ENCODE assay signal across 36 cellular contexts in genomic region chr22:30488121-30488520, GRCh38. TPM values are rescaled to one million over a fixed set of nuclear protein-coding genes. Genes with fewer than 3 reads are reported as not detected.
"Had no signal": no experiment of that assay in that cellular context is flagged by ENCODE, and none has a peak within 500 bp of the region (broad histone marks: within the 10 kb centered on the region; RNA-seq: fewer than 3 reads in every experiment).

No MANE protein-coding gene starts in this region.

- H3K9me3 Mint-ChIP-seq: activated T-cell treated with anti-CD3 and anti-CD28 coated beads, Interleukin-2, amount 50 U/mL, for 4 hours; activated T-helper 17 cell treated with anti-CD3 and anti-CD28 coated beads, Interleukin-2, amount 50 U/mL, for 72 hours; effector memory CD8-positive, alpha-beta T cell; nephron had no signal

- H3K9me3 ChIP-seq: gastroesophageal sphincter, left ventricle myocardium inferior, ovary, right lobe of liver, testis, transverse colon had no signal

- H3K27me3 ChIP-seq: hepatocyte, ovary, right lobe of liver, testis, transverse colon had no signal

- H3K27ac ChIP-seq: gastroesophageal sphincter, hepatocyte, left ventricle myocardium inferior, ovary, right lobe of liver, testis, transverse colon, WERI-Rb-1 had no signal

- H3K36me3 ChIP-seq: gastroesophageal sphincter, left ventricle myocardium inferior, ovary, transverse colon, WERI-Rb-1 had no signal

- DNase-seq: activated CD4-positive, alpha-beta T cell treated with anti-CD3 and anti-CD28 coated beads for 48 hours; activated CD4-positive, alpha-beta T cell treated with anti-CD3 and anti-CD28 coated beads, Interleukin-2, amount 50 U/mL, for 48 hours; activated gamma-delta T cell treated with Interleukin-2 at 50 U/mL for 16 hours; activated naive CD4-positive, alpha-beta T cell treated with anti-CD3 and anti-CD28 coated beads, Interleukin-2, amount 50 U/mL, for 16 hours; activated T-cell treated with anti-CD3 and anti-CD28 coated beads, Interleukin-2, amount 50 U/mL, for 4 hours; amniotic stem cell; caudate nucleus; cortex of kidney; effector memory CD8-positive, alpha-beta T cell; left ventricle myocardium inferior; ovary; right lobe of liver; stimulated activated CD4-positive, alpha-beta T cell treated with anti-CD3 and anti-CD28 coated beads, Interleukin-4, amount 100 ng/mL, for 1 hour; stimulated activated naive CD8-positive, alpha-beta T cell treated with anti-CD3 and anti-CD28 coated beads, Interleukin-15, Interleukin-2, amounts not matched to agents 100 U/mL and 50 U/mL, for 24 hours; testis; transverse colon; WERI-Rb-1 had no signal

- H3K4me1 ChIP-seq: left ventricle myocardium inferior, testis, transverse colon had no signal

- H3K4me2 ChIP-seq: hepatocyte had no signal

- ATAC-seq: activated CD4-positive, CD25-positive, alpha-beta regulatory T cell treated with anti-CD3 and anti-CD28 coated beads, Interleukin-2, amount 50 U/mL, for 24 hours; activated T-cell treated with anti-CD3 and anti-CD28 coated beads, Interleukin-2, amount 50 U/mL, for 4 hours; activated T-helper 17 cell treated with anti-CD3 and anti-CD28 coated beads, Interleukin-2, amount 50 U/mL, for 72 hours; effector memory CD8-positive, alpha-beta T cell; gastroesophageal sphincter; right lobe of liver; stimulated activated naive CD8-positive, alpha-beta T cell treated with anti-CD3 and anti-CD28 coated beads, Interleukin-15, Interleukin-2, amounts not matched to agents 100 U/mL and 50 U/mL, for 24 hours had no signal

- H3K79me2 ChIP-seq: hepatocyte had no signal

- H3K4me1 Mint-ChIP-seq: activated T-helper 17 cell treated with anti-CD3 and anti-CD28 coated beads, Interleukin-2, amount 50 U/mL, for 72 hours; nephron had no signal

- H3K4me3 Mint-ChIP-seq: activated T-cell treated with anti-CD3 and anti-CD28 coated beads, Interleukin-2, amount 50 U/mL, for 4 hours; activated T-helper 17 cell treated with anti-CD3 and anti-CD28 coated beads, Interleukin-2, amount 50 U/mL, for 72 hours; effector memory CD8-positive, alpha-beta T cell; nephron had no signal

- H3K4me3 ChIP-seq: gastroesophageal sphincter, hepatocyte, left ventricle myocardium inferior, lung, ovary, right lobe of liver, testis, transverse colon had no signal

- H3K27ac Mint-ChIP-seq: activated T-helper 17 cell treated with anti-CD3 and anti-CD28 coated beads, Interleukin-2, amount 50 U/mL, for 72 hours; effector memory CD8-positive, alpha-beta T cell; nephron; progenitor cell of endocrine pancreas had no signal

RNA-seq across cellular contexts. Expression of gene SEC14L3, which starts 16.3 kb away (rescaled TPM):
- total RNA-seq: activated T-cell treated with anti-CD3 and anti-CD28 coated beads, Interleukin-2, amount 50 U/mL, for 4 hours; activated T-helper 17 cell treated with anti-CD3 and anti-CD28 coated beads, Interleukin-2, amount 50 U/mL, for 72 hours; astrocyte; chondrocyte; endothelial cell of umbilical vein; fibroblast of lung; fibroblast of villous mesenchyme; gastroesophageal sphincter; hepatocyte; kidney epithelial cell; left ventricle myocardium inferior; mesenteric fat pad; mucosa of gallbladder; ovary; progenitor cell of endocrine pancreas; renal cortical epithelial cell; skeletal muscle tissue; transverse colon; urinary bladder had no signal
- polyA plus RNA-seq: endothelial cell of umbilical vein, esophagus, fibroblast of lung, hepatocyte, ovary, urinary bladder had no signal

RNA-seq across cellular contexts. Expression of gene SEC14L4, which starts 17.4 kb away (rescaled TPM):
- total RNA-seq: activated T-helper 17 cell treated with anti-CD3 and anti-CD28 coated beads, Interleukin-2, amount 50 U/mL, for 72 hours; astrocyte; chondrocyte; endothelial cell of umbilical vein; gastroesophageal sphincter; hepatocyte; mesenteric fat pad; transverse colon had no signal
- polyA plus RNA-seq: endothelial cell of umbilical vein, hepatocyte had no signal

RNA-seq across cellular contexts. Expression of gene SEC14L6, which starts 58.4 kb away (rescaled TPM):
- total RNA-seq: activated T-cell treated with anti-CD3 and anti-CD28 coated beads, Interleukin-2, amount 50 U/mL, for 4 hours; activated T-helper 17 cell treated with anti-CD3 and anti-CD28 coated beads, Interleukin-2, amount 50 U/mL, for 72 hours; fibroblast of villous mesenchyme; left ventricle myocardium inferior; mesenteric fat pad; skeletal muscle tissue had no signal
- polyA plus RNA-seq: hepatocyte had no signal
